ENCODE assay signal across 17 cellular contexts in genomic region chr11:28760676-28761390, GRCh38.
DNase-seq lines count a peak whose midpoint lies in the region; ATAC-seq and TF ChIP-seq lines count a peak whose summit lies in the region.
"Had no signal": no experiment of that assay in that cellular context is flagged by ENCODE, and none has a peak within 500 bp of the region (broad histone marks: within the 10 kb centered on the region; RNA-seq: fewer than 3 reads in every experiment).

No MANE protein-coding gene starts in this region.

- H3K27ac ChIP-seq in breast epithelium = no peak overlapping the region
- H3K27ac ChIP-seq in PC-3 (ENCODE audit: low read length) = peak overlapping the region; percentile 71
- H3K27ac ChIP-seq: prostate gland, upper lobe of left lung had no signal

- H3K9ac ChIP-seq in PC-3 (ENCODE audit: low read length) = 0 out of 2 replicates have a peak overlapping the region, but pooled peaks have one; percentile 1

- H3K4me2 ChIP-seq in PC-3 (ENCODE audit: low read length) = peak overlapping the region; percentile 66
- H3K4me2 ChIP-seq: A549 had no signal

- intact Hi-C loops in MCF 10A (cut with micrococcal nuclease) (no loop called here), breast epithelium (cut with DNase I; ENCODE audit: low total_unique reads) (no loop called here), PC-3 (cut with micrococcal nuclease) (no loop called here)

- H3K27me3 ChIP-seq in breast epithelium (no peaks in the 10 kb centered on the region), PC-3 (ENCODE audit: low read length) (no peaks in the 10 kb centered on the region)
- H3K27me3 ChIP-seq: upper lobe of left lung had no signal

- peak; percentile 25 for DNase-seq in MCF 10A (ENCODE audit: unreplicated experiment)
- no peak for DNase-seq in breast epithelium (ENCODE audit: low spot score in 2 of 2)
- DNase-seq in PC-3 = peak; percentile 84
- DNase-seq in epithelial cell of proximal tubule (ENCODE audit: low read depth) = peak; percentile 87
- no peak for DNase-seq in activated naive CD4-positive, alpha-beta T cell treated with Interleukin-2 at 50 U/mL for 16 hours
- DNase-seq in germinal center (ENCODE audit: low spot score) = no peak
- no peak for DNase-seq in stimulated activated CD4-positive, alpha-beta T cell treated with anti-CD3 and anti-CD28 coated beads, Interleukin-4, amount 100 ng/mL, for 4 hours
- DNase-seq: activated CD4-positive, alpha-beta T cell treated with anti-CD3 and anti-CD28 coated beads for 1 hour; activated naive CD8-positive, alpha-beta T cell treated with anti-CD3 and anti-CD28 coated beads, Interleukin-2, amount 50 U/mL, for 24 hours; dermis blood vessel endothelial cell; foreskin melanocyte; islet precursor cell; NCI-H1092; upper lobe of left lung had no signal

- H3K9me3 ChIP-seq in breast epithelium = no peaks in the 10 kb centered on the region
- no peaks in the 10 kb centered on the region for H3K9me3 ChIP-seq in PC-3 (ENCODE audit: low read length)
- H3K9me3 ChIP-seq: prostate gland, upper lobe of left lung had no signal

- no peak for TF ChIP-seq POLR2A in breast epithelium (IDR thresholded peaks at IDR 0.05)

- no peaks in the 10 kb centered on the region for H3K9me3 Mint-ChIP-seq in MCF 10A (ENCODE audit: unreplicated experiment)

- H3K36me3 ChIP-seq in breast epithelium = no peaks in the 10 kb centered on the region
- H3K36me3 ChIP-seq in PC-3 (ENCODE audit: low read depth, low read length) = peaks cover 9% of the 10 kb centered on the region; the same call in 1 of the 2 replicates
- H3K36me3 ChIP-seq: prostate gland, upper lobe of left lung had no signal

- H3F3A ChIP-seq in PC-3 (ENCODE audit: low read length, unreplicated experiment) = peaks cover 11% of the 10 kb centered on the region

- no peaks in the 10 kb centered on the region for H3K4me1 ChIP-seq in breast epithelium
- peaks cover 64% of the 10 kb centered on the region for H3K4me1 ChIP-seq in PC-3 (ENCODE audit: insufficient read depth, low read length)
- H3K4me1 ChIP-seq: prostate gland, upper lobe of left lung had no signal

- ATAC-seq in PC-3 (peak; percentile 26), HG03457 (IDR thresholded peaks at IDR 0.05; ENCODE audit: unreplicated experiment) (no peak)
- ATAC-seq: A549; activated naive CD8-positive, alpha-beta T cell treated with anti-CD3 and anti-CD28 coated beads, Interleukin-2, amount 50 U/mL, for 24 hours had no signal

- TF ChIP-seq CTCF in MCF 10A (IDR thresholded peaks at IDR 0.05; ENCODE audit: unreplicated experiment) = no peak
- TF ChIP-seq CTCF in breast epithelium (IDR thresholded peaks at IDR 0.05) = no peak
- TF ChIP-seq CTCF in PC-3 (conservative IDR thresholded peaks at IDR 0.05; ENCODE audit: low read depth, low read length) = no peak
- no peak for TF ChIP-seq CTCF in epithelial cell of proximal tubule (conservative IDR thresholded peaks at IDR 0.05; ENCODE audit: low read depth, low read length)

- BruUV-seq in MCF 10A (replicated peaks; lab: Mats Ljungman, UMichigan) = no TSS peak
- BruUV-seq in PC-3 (replicated peaks; lab: Mats Ljungman, UMichigan) = no TSS peak

- no peaks in the 10 kb centered on the region for H3K36me3 Mint-ChIP-seq in MCF 10A (ENCODE audit: insufficient read depth, unreplicated experiment)

- H4K20me1 ChIP-seq in PC-3 (ENCODE audit: low read length) = no peaks in the 10 kb centered on the region

- H3K9me2 ChIP-seq in PC-3 (replicated peaks; ENCODE audit: low read length) = no peaks in the 10 kb centered on the region

- no peak overlapping the region for H3K4me3 Mint-ChIP-seq in MCF 10A (ENCODE audit: unreplicated experiment)
- H3K4me3 Mint-ChIP-seq: activated naive CD8-positive, alpha-beta T cell treated with anti-CD3 and anti-CD28 coated beads, Interleukin-2, amount 50 U/mL, for 24 hours had no signal

- H3K27me3 Mint-ChIP-seq in MCF 10A (ENCODE audit: insufficient read depth, unreplicated experiment) = no peaks in the 10 kb centered on the region
- H3K27me3 Mint-ChIP-seq: activated naive CD8-positive, alpha-beta T cell treated with anti-CD3 and anti-CD28 coated beads, Interleukin-2, amount 50 U/mL, for 24 hours had no signal

- CTCF ChIA-PET in MCF 10A (lab: Yijun Ruan, JAX) (no interaction called here), PC-3 (lab: Charles Lee) (no interaction called here)

- H3K4me1 Mint-ChIP-seq in MCF 10A (ENCODE audit: insufficient read depth, unreplicated experiment) = peaks cover 24% of the 10 kb centered on the region
- H3K4me1 Mint-ChIP-seq: activated naive CD8-positive, alpha-beta T cell treated with anti-CD3 and anti-CD28 coated beads, Interleukin-2, amount 50 U/mL, for 24 hours had no signal

- H3K4me3 ChIP-seq in breast epithelium (no peak overlapping the region), PC-3 (ENCODE audit: low read length) (peak overlapping the region; percentile 24), epithelial cell of proximal tubule (ENCODE audit: low read depth, low read length) (peak overlapping the region; percentile 2)
- H3K4me3 ChIP-seq: A549, prostate gland, upper lobe of left lung had no signal

- POLR2A ChIA-PET in MCF 10A (lab: Yijun Ruan, JAX) (interaction anchor here (1.5 kb wide), 1 partner anchor 12 kb away, joined by 3 read pairs; no protein-coding TSS in a partner anchor), PC-3 (lab: Charles Lee; ENCODE audit: unreplicated experiment) (no interaction called here)

- H3K27ac Mint-ChIP-seq in MCF 10A (ENCODE audit: low read depth, unreplicated experiment) = peak overlapping the region; percentile 14
- H3K27ac Mint-ChIP-seq: activated naive CD8-positive, alpha-beta T cell treated with anti-CD3 and anti-CD28 coated beads, Interleukin-2, amount 50 U/mL, for 24 hours had no signal

- H2AFZ ChIP-seq in PC-3 (ENCODE audit: low read length) = peak overlapping the region; percentile 59

- peaks cover 8% of the 10 kb centered on the region for H3K79me2 ChIP-seq in PC-3 (ENCODE audit: low read length)

Comparison
In these comparisons a context has a peak if more than half of its experiments do, and no peak if none do; other contexts are left out.
1. DNase-seq: peak in MCF 10A (single experiment), PC-3 (single experiment) and epithelial cell of proximal tubule (single experiment); none in breast epithelium (0 of 2), activated naive CD4-positive, alpha-beta T cell treated with Interleukin-2 at 50 U/mL for 16 hours (single experiment), germinal center (single experiment) and stimulated activated CD4-positive, alpha-beta T cell treated with anti-CD3 and anti-CD28 coated beads, Interleukin-4, amount 100 ng/mL, for 4 hours (0 of 2).
2. H3K4me3 ChIP-seq: peak in PC-3 (single experiment) and epithelial cell of proximal tubule (single experiment); none in breast epithelium (0 of 3).